Comparison of ENCODE assay signal across 8 cellular contexts in genomic region chr14:77133718-77134338, GRCh38. TPM values are rescaled to one million over a fixed set of nuclear protein-coding genes. Genes with fewer than 3 reads are reported as not detected.
DNase-seq lines count a peak whose midpoint lies in the region; ATAC-seq, FAIRE-seq and TF ChIP-seq lines count a peak whose summit lies in the region.

No MANE protein-coding gene starts in this region.

- H3K4me1 ChIP-seq in ovary (ENCODE audit: insufficient read depth): no peaks in the 10 kb centered on the region

- H3K27me3 ChIP-seq in ovary: peaks cover 3% of the 10 kb centered on the region

- no peak overlapping the region for H3K27ac ChIP-seq in ovary

- no peak overlapping the region for H3K4me3 ChIP-seq in ovary

- no peaks in the 10 kb centered on the region for H3K9me3 ChIP-seq in ovary

- TF ChIP-seq CTCF in ovary (IDR thresholded peaks at IDR 0.05): no peak

- 3 to 8% (median 5%) methylated on average over 22 of the region's 22 CpGs for WGBS in ovary, 3 donors

- H3K36me3 ChIP-seq in ovary: no peaks in the 10 kb centered on the region

- peak; percentile 73 for DNase-seq in GM12892 (ENCODE audit: insufficient read length)
- DNase-seq in HTR-8/SVneo (ENCODE audit: insufficient read length, low spot score): peak; percentile 87
- peak; percentile 49 for DNase-seq in activated CD4-positive, alpha-beta T cell treated with anti-CD3 and anti-CD28 coated beads, Interleukin-2, amount 50 U/mL, for 1 hour
- DNase-seq in epidermal melanocyte (ENCODE audit: insufficient read length, low spot score): peak; percentile 67
- DNase-seq in ovary: peak in 4 of 5 donors; percentile 32 to 65 (median 50)
- no peak for DNase-seq in cortex of kidney (lab: John Stamatoyannopoulos, UW)
- no peak for DNase-seq in G401 (ENCODE audit: low spot score)

- ATAC-seq in GM19397 (IDR thresholded peaks at IDR 0.05; ENCODE audit: unreplicated experiment): no peak

- no peak for TF ChIP-seq EP300 in ovary (IDR thresholded peaks at IDR 0.05)

- FAIRE-seq in GM12892 (lab: Jason Lieb, UNC) (peak; percentile 44), HTR-8/SVneo (lab: Jason Lieb, UNC) (no peak)

- in situ Hi-C loops in G401 (cut with HindIII; ENCODE audit: low sequenced_read_pairs): no loop called here

- intact Hi-C loops in ovary (cut with DNase I): no loop called here

- TF ChIP-seq POLR2A in GM12892 (IDR thresholded peaks at IDR 0.05; ENCODE audit: low read depth, low read length) (no peak), ovary (IDR thresholded peaks at IDR 0.05) (no peak)

RNA-seq across cellular contexts. Expression of gene ZDHHC22, which starts 7.8 kb away (rescaled TPM):
- polyA plus RNA-seq in GM12892 (2012; ENCODE audit: missing spikeins): not detected
- not detected for total RNA-seq in ovary
- polyA plus RNA-seq in ovary: under 1 TPM in 1 of 2 donors, not detected in 1; 0.02 TPM
- 0.25 TPM in 1 of 2 replicates, not detected in the other for total RNA-seq in G401 (2014; rRNA removed; shearing (Covaris generic))

RNA-seq across cellular contexts. Expression of gene CIPC, which starts 35.8 kb away (rescaled TPM):
- 11.6 TPM for polyA plus RNA-seq in GM12892 (2012; ENCODE audit: missing spikeins)
- 10 to 100 TPM; 13.7 to 32.4 (median 22.2) TPM for total RNA-seq in ovary
- polyA plus RNA-seq in ovary: 10 to 100 TPM in 1 of 2 donors, 1 to 10 TPM in 1; 7.0 to 10.4 TPM
- total RNA-seq in G401 (2014; rRNA removed; shearing (Covaris generic)): 30.5 and 32.2 TPM in 2 replicates

RNA-seq across cellular contexts. Expression of gene TMEM63C, which starts 47.8 kb away (rescaled TPM):
- polyA plus RNA-seq in GM12892 (2012; ENCODE audit: missing spikeins): 0.08 TPM
- under 1 TPM in 6 of 7 donors, not detected in 1; 0.23 to 0.77 (median 0.25) TPM for total RNA-seq in ovary
- 1 to 10 TPM in 1 of 2 donors, under 1 TPM in 1; 0.16 to 1.7 TPM for polyA plus RNA-seq in ovary
- total RNA-seq in G401 (2014; rRNA removed; shearing (Covaris generic)): 0.06 TPM in 1 of 2 replicates, not detected in the other

Comparison
In these comparisons a context has a peak if more than half of its experiments do, and no peak if none do; other contexts are left out.
1. DNase-seq: peak in GM12892 (single experiment), HTR-8/SVneo (single experiment), activated CD4-positive, alpha-beta T cell treated with anti-CD3 and anti-CD28 coated beads, Interleukin-2, amount 50 U/mL, for 1 hour (single experiment), epidermal melanocyte (single experiment) and ovary (4 of 5); none in cortex of kidney (single experiment) and G401 (single experiment).